ENCODE assay signal across 8 cellular contexts in the genomic region with DNA sequence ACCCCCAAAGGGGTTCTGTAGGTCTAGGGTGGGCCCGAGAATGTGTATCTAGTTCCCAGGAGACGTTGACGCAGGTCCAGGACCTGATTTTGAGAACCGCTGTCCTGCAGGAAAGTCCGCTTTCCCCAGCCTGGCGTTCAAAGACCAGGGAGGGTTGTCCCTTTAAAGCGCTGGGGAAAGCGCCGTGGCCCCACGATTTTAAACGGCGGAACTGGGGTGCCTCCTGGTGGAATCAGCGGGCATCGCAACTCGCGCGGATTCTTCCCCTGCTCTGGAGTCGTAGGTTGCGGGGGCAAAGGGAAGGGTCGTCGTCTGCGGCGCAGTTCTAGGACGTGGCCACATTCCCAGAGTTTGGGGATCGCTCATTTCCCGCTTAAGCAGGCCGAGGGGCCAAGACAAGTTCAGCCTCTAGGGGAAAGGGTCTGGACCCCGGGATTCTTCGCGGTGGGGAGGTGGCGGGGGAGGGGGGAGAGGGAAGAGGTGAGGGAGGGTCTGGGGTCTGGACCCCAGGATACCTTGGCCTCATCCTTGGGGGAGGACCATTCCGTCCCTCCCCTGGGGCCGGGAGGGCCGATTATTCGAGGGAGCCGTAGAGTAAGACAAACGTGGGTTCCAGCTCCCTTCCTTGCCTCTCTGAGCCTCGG. TPM values are rescaled to one million over a fixed set of nuclear protein-coding genes. Genes with fewer than 3 reads are reported as not detected.
A peak's percentile ranks its signal among the peaks of the same experiment; 100 is the strongest.
DNase-seq lines count a peak whose midpoint lies in the region; ATAC-seq, FAIRE-seq and TF ChIP-seq lines count a peak whose summit lies in the region.

No MANE protein-coding gene starts in this region.

- FAIRE-seq in TTC549 (lab: Jason Lieb, UNC) (peak; percentile 11), K562 (lab: Jason Lieb, UNC) (peak; percentile 89)

- H3K4me3 ChIP-seq in K562 (no peak overlapping the region), iPS-18a (ENCODE audit: low read length) (peak overlapping the region; percentile 52), skeletal muscle tissue (ENCODE audit: low read length in 3 of 3) (peak overlapping the region; percentile 50 to 69 (median 61))

- intact Hi-C loops in K562 (cut with micrococcal nuclease), result loop anchor here (1.0 to 2.0 kb wide), 4 partner anchors 25 to 207 kb away; no protein-coding TSS in a partner anchor

- DNase-seq in GM10248 (ENCODE audit: extremely low spot score) (peak; percentile 88), NCI-H1105 treated with DMSO at 0.1 percent for 48 hours (lab: John Stamatoyannopoulos, UW) (peak; percentile 66), K562 (ENCODE audit: extremely low read depth in 1 of 4, low spot score in 3 of 4) (peak; percentile 74 to 80 (median 77))

- in situ Hi-C loops in K562 (cut with MboI), result loop anchor here (5.0 kb wide), 1 partner anchor 91 kb away; no protein-coding TSS in a partner anchor

- WGBS in K562 (ENCODE audit: insufficient coverage, low coverage, missing lambda C conversion rate), result 6% methylated on average over 36 of the region's 38 CpGs

- H3K36me3 ChIP-seq in K562 (ENCODE audit: control insufficient read depth, insufficient read depth, low read length) (no peaks in the 10 kb centered on the region), iPS-18a (ENCODE audit: control insufficient read depth, low read depth, low read length) (no peaks in the 10 kb centered on the region), skeletal muscle tissue (ENCODE audit: control insufficient read depth in 3 of 3, insufficient read depth in 3 of 3, low read length in 3 of 3) (no peaks in the 10 kb centered on the region)

- H3K9ac ChIP-seq in K562 (ENCODE audit: insufficient read depth in 1 of 2, low read depth in 2 of 2, low read length in 2 of 2) (peak overlapping the region in 1 of 2 experiments; percentile 61; a peak in 1 of 4 replicates), iPS-18a (ENCODE audit: low read length) (no peak overlapping the region), skeletal muscle tissue (ENCODE audit: low read depth in 1 of 3, low read length in 3 of 3) (peak overlapping the region in 2 of 3 donors; percentile 51 to 64)

- TF ChIP-seq EP300 in K562 (IDR thresholded peaks at IDR 0.05; ENCODE audit: low read length), result no peak

- POLR2A ChIA-PET in GM10248 (lab: Yijun Ruan, JAX) (no interaction called here), K562 (lab: Yijun Ruan, JAX) (no interaction called here)

- peak; percentile 96 to 99 for TF ChIP-seq RAD21 in K562 (CRISPR knock-in tag; conservative IDR thresholded peaks at IDR 0.05 in 1 of 2, IDR thresholded peaks at IDR 0.05 in 1 of 2)

- H2AFZ ChIP-seq in K562 (ENCODE audit: low read depth, low read length), result 0 out of 2 replicates have a peak overlapping the region, but pooled peaks have one; percentile 31

- H3K27ac ChIP-seq in K562 (ENCODE audit: extremely low read depth, low read depth, low read length) (no peak overlapping the region), iPS-18a (ENCODE audit: low read length) (no peak overlapping the region), skeletal muscle tissue (ENCODE audit: low read depth, low read length) (no peak overlapping the region)

- TF ChIP-seq POLR2A in K562 (conservative IDR thresholded peaks at IDR 0.05), result no peak

- no peaks in the 10 kb centered on the region for H3K9me1 ChIP-seq in K562 (ENCODE audit: control insufficient read depth, insufficient read depth, low read length)

- peaks cover 18% of the 10 kb centered on the region; the same call in 1 of the 2 replicates for H4K20me1 ChIP-seq in K562 (replicated peaks; ENCODE audit: control insufficient read depth, insufficient read depth, low read length)

- ATAC-seq in K562 (peak; percentile 89), HG03280 (IDR thresholded peaks at IDR 0.05; ENCODE audit: unreplicated experiment) (no peak), GM19463 (IDR thresholded peaks at IDR 0.05; ENCODE audit: unreplicated experiment) (no peak)

- peaks cover 0 to 22% of the 10 kb centered on the region in 2 experiments; a peak in 4 of 5 replicates for H3K4me1 ChIP-seq in K562 (replicated peaks in 1 of 2; ENCODE audit: control insufficient read depth in 2 of 2, insufficient read depth in 2 of 2, low read length in 2 of 2)
- H3K4me1 ChIP-seq in iPS-18a (ENCODE audit: control insufficient read depth, low read depth, low read length), result peaks cover 6% of the 10 kb centered on the region
- peaks cover 12 to 21% (median 20%) of the 10 kb centered on the region in 3 donors for H3K4me1 ChIP-seq in skeletal muscle tissue (ENCODE audit: control insufficient read depth in 3 of 3, insufficient read depth in 3 of 3, low read length in 3 of 3)

- H3K27me3 ChIP-seq in K562 (ENCODE audit: control insufficient read depth in 2 of 2, insufficient read depth in 2 of 2, low read length in 2 of 2) (peaks cover 51 to 80% of the 10 kb centered on the region in 2 experiments), iPS-18a (ENCODE audit: control insufficient read depth, insufficient read depth, low read length) (peaks cover 67% of the 10 kb centered on the region), skeletal muscle tissue (ENCODE audit: control insufficient read depth in 3 of 3, insufficient read depth in 3 of 3, low read length in 3 of 3) (peaks cover 44 to 58% (median 50%) of the 10 kb centered on the region in 3 donors)

- TF ChIP-seq CTCF in GM10248 (IDR thresholded peaks at IDR 0.05; ENCODE audit: control extremely low read depth, extremely low read depth, low read depth, missing control alignments), result peak; percentile 88
- TF ChIP-seq CTCF in K562 (IDR thresholded peaks at IDR 0.05 in 2 of 3, conservative IDR thresholded peaks at IDR 0.05 in 1 of 3; ENCODE audit: insufficient read depth in 2 of 3, low read depth in 1 of 3, low read length in 3 of 3), result peak; percentile 94 to 97 (median 95)

- H3K79me2 ChIP-seq in K562 (ENCODE audit: control insufficient read depth, insufficient read depth, low read length), result no peaks in the 10 kb centered on the region

- CTCF ChIA-PET in GM10248 (lab: Yijun Ruan, JAX) (interaction anchor here (0.7 to 5.9 kb wide), 17 partner anchors 11 to 280 kb away, joined by 3 to 70 read pairs (median 3); no protein-coding TSS in a partner anchor), K562 (lab: Yijun Ruan, JAX; ENCODE audit: low intra/inter-chr PET ratio) (interaction anchor here (0.7 to 7.8 kb wide), 9 partner anchors 25 to 410 kb away, joined by 3 to 325 read pairs (median 5); no protein-coding TSS in a partner anchor)

- no peak overlapping the region for H3K4me2 ChIP-seq in K562 (ENCODE audit: insufficient read depth, low read length)

- BruUV-seq in K562 (replicated peaks; lab: Mats Ljungman, UMichigan), result no TSS peak

- H3K9me3 ChIP-seq in K562 (replicated peaks; ENCODE audit: control insufficient read depth, insufficient read depth, low read depth, low read length) (no peaks in the 10 kb centered on the region; the same call in 1 of the 2 replicates), iPS-18a (ENCODE audit: control insufficient read depth, low read depth, low read length) (no peaks in the 10 kb centered on the region), skeletal muscle tissue (ENCODE audit: control insufficient read depth in 3 of 3, low read length in 3 of 3) (no peaks in the 10 kb centered on the region)

RNA-seq across cellular contexts. Expression of gene PNMA8B, which starts 7.7 kb away (rescaled TPM):
- total RNA-seq in K562 (2011; cell fraction: chromatin; rRNA removed; ENCODE audit: low replicate concordance), result not detected in 2 replicates
- total RNA-seq in K562 (2011; cell fraction: nucleolus; rRNA removed), result not detected in 2 replicates
- not detected in 2 replicates for total RNA-seq in K562 (2011; cell fraction: nucleoplasm; rRNA removed)
- total RNA-seq in K562 (2014; rRNA removed), result 0.04 TPM in 1 of 2 replicates, not detected in the other
- total RNA-seq in K562 (2014; rRNA removed; fragmentation: Illumina TruSeq; extraction: Trizol), result not detected in 2 replicates
- not detected in 2 replicates for total RNA-seq in K562 (2015; rRNA removed; fragmentation: Illumina TruSeq; extraction: Trizol)
- total RNA-seq in K562 (2021), result 0.02 TPM in 1 of 2 replicates, not detected in the other
- polyA plus RNA-seq in K562 (2011; rRNA removed), result not detected in 2 replicates
- 0.01 TPM in 1 of 2 replicates, not detected in the other for polyA plus RNA-seq in K562 (2011; cell fraction: cytosol; rRNA removed)
- not detected in 2 replicates for polyA plus RNA-seq in K562 (2011; cell fraction: nucleus; rRNA removed)
- not detected in 2 replicates for polyA plus RNA-seq in K562 (2012)
- not detected in 2 replicates for polyA plus RNA-seq in K562 (2014; fragmentation: Illumina TruSeq; extraction: Trizol)
- not detected for polyA plus RNA-seq in K562 (2014; fragmentation: Nextera tagmentation; extraction: Ambion mirVana)
- not detected in 2 replicates for polyA plus RNA-seq in K562 (2014; rRNA removed)
- polyA minus RNA-seq in K562 (2011; rRNA and poly(A)+ RNA removed), result not detected in 2 replicates
- polyA minus RNA-seq in K562 (2011; cell fraction: cytosol; rRNA and poly(A)+ RNA removed), result not detected in 2 replicates
- not detected in 2 replicates for polyA minus RNA-seq in K562 (2011; cell fraction: nucleus; rRNA and poly(A)+ RNA removed)
- 3.7 TPM for total RNA-seq in skeletal muscle tissue

RNA-seq across cellular contexts. Expression of gene PNMA8A, which starts 16.6 kb away (rescaled TPM):
- total RNA-seq in K562 (2011; cell fraction: chromatin; rRNA removed; ENCODE audit: low replicate concordance), result 11.8 and 15.0 TPM in 2 replicates
- total RNA-seq in K562 (2011; cell fraction: nucleolus; rRNA removed), result 9.9 and 10.7 TPM in 2 replicates
- total RNA-seq in K562 (2011; cell fraction: nucleoplasm; rRNA removed), result 13.3 and 16.0 TPM in 2 replicates
- 13.3 and 16.6 TPM in 2 replicates for total RNA-seq in K562 (2014; rRNA removed)
- 18.4 and 19.5 TPM in 2 replicates for total RNA-seq in K562 (2014; rRNA removed; fragmentation: Illumina TruSeq; extraction: Trizol)
- 18.3 and 18.6 TPM in 2 replicates for total RNA-seq in K562 (2015; rRNA removed; fragmentation: Illumina TruSeq; extraction: Trizol)
- 14.9 and 16.3 TPM in 2 replicates for total RNA-seq in K562 (2021)
- 20.1 and 23.8 TPM in 2 replicates for polyA plus RNA-seq in K562 (2011; rRNA removed)
- 9.2 and 16.4 TPM in 2 replicates for polyA plus RNA-seq in K562 (2011; cell fraction: cytosol; rRNA removed)
- 5.4 and 6.0 TPM in 2 replicates for polyA plus RNA-seq in K562 (2011; cell fraction: nucleus; rRNA removed)
- 14.2 and 18.1 TPM in 2 replicates for polyA plus RNA-seq in K562 (2012)
- 17.8 and 18.5 TPM in 2 replicates for polyA plus RNA-seq in K562 (2014; fragmentation: Illumina TruSeq; extraction: Trizol)
- polyA plus RNA-seq in K562 (2014; fragmentation: Nextera tagmentation; extraction: Ambion mirVana), result 1 to 10 TPM; 6.6 to 7.2 TPM
- polyA plus RNA-seq in K562 (2014; rRNA removed), result 13.2 and 16.7 TPM in 2 replicates
- 12.6 and 14.7 TPM in 2 replicates for polyA minus RNA-seq in K562 (2011; rRNA and poly(A)+ RNA removed)
- polyA minus RNA-seq in K562 (2011; cell fraction: cytosol; rRNA and poly(A)+ RNA removed), result 7.6 and 8.3 TPM in 2 replicates
- 2.0 and 4.9 TPM in 2 replicates for polyA minus RNA-seq in K562 (2011; cell fraction: nucleus; rRNA and poly(A)+ RNA removed)
- 21.4 TPM for total RNA-seq in skeletal muscle tissue

RNA-seq across cellular contexts. Expression of gene PNMA8C, which starts 59.2 kb away (rescaled TPM):
- total RNA-seq in K562 (2011; cell fraction: chromatin; rRNA removed; ENCODE audit: low replicate concordance), result 0.12 TPM in 1 of 2 replicates, not detected in the other
- not detected in 2 replicates for total RNA-seq in K562 (2011; cell fraction: nucleolus; rRNA removed)
- total RNA-seq in K562 (2011; cell fraction: nucleoplasm; rRNA removed), result not detected in 2 replicates
- total RNA-seq in K562 (2014; rRNA removed) (0.04 and 0.05 TPM in 2 replicates), K562 (2014; rRNA removed; fragmentation: Illumina TruSeq; extraction: Trizol) (not detected in 2 replicates), K562 (2015; rRNA removed; fragmentation: Illumina TruSeq; extraction: Trizol) (0.04 TPM in 1 of 2 replicates, not detected in the other), K562 (2021) (0.04 TPM in 1 of 2 replicates, not detected in the other), skeletal muscle tissue (0.52 TPM)
- polyA plus RNA-seq in K562 (2011; rRNA removed) (0.01 TPM in 1 of 2 replicates, not detected in the other), K562 (2014; fragmentation: Illumina TruSeq; extraction: Trizol) (not detected in 2 replicates), K562 (2014; fragmentation: Nextera tagmentation; extraction: Ambion mirVana) (not detected), K562 (2014; rRNA removed) (0.05 TPM in 1 of 2 replicates, not detected in the other)
- polyA plus RNA-seq in K562 (2011; cell fraction: cytosol; rRNA removed), result 0.01 TPM in 2 replicates
- 0.03 TPM in 1 of 2 replicates, not detected in the other for polyA plus RNA-seq in K562 (2011; cell fraction: nucleus; rRNA removed)
- 0.03 and 0.05 TPM in 2 replicates for polyA plus RNA-seq in K562 (2012)
- polyA minus RNA-seq in K562 (2011; rRNA and poly(A)+ RNA removed), result not detected in 2 replicates
- not detected in 2 replicates for polyA minus RNA-seq in K562 (2011; cell fraction: cytosol; rRNA and poly(A)+ RNA removed)
- polyA minus RNA-seq in K562 (2011; cell fraction: nucleus; rRNA and poly(A)+ RNA removed), result 0.11 TPM in 1 of 2 replicates, not detected in the other
